Comparison of ENCODE assay signal across 19 cellular contexts in the genomic region with DNA sequence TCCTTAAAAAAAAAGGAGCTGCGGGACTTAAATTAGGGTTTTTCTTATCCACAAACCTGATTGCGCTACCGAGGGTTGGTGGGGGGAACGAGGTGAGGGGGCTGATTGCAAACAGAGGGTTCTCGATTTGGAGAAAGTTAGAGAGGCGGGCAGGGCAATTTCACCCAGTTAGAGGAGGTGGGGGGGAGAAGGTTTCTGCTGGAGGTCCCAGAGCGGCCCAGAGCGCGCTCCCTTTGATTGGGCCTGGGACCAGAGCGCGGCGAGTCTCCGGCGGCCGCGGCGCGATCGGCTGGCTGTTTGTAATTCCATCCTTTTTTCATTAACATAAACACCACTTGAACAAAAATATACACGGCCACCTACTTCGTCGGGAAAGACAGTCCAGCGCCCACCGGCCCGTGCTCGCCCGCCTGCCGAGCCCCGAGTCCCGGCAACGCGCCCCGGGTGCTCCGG. TPM values are rescaled to one million over a fixed set of nuclear protein-coding genes. Genes with fewer than 3 reads are reported as not detected.
DNase-seq lines count a peak whose midpoint lies in the region; ATAC-seq and TF ChIP-seq lines count a peak whose summit lies in the region.
"Had no signal": no experiment of that assay in that cellular context is flagged by ENCODE, and none has a peak within 500 bp of the region (broad histone marks: within the 10 kb centered on the region; RNA-seq: fewer than 3 reads in every experiment).

No MANE protein-coding gene starts in this region.

- no peak for TF ChIP-seq POLR2A in stomach (IDR thresholded peaks at IDR 0.05)

- H3K4me2 ChIP-seq in mesendoderm (ENCODE audit: low read length), result peak overlapping the region; percentile 16

- POLR2A ChIA-PET in HEK293T (lab: Yijun Ruan, JAX), result no interaction called here

- H3K36me3 ChIP-seq in colonic mucosa (no peaks in the 10 kb centered on the region), mesendoderm (ENCODE audit: control insufficient read depth, insufficient read depth, low read length) (no peaks in the 10 kb centered on the region), stomach (no peaks in the 10 kb centered on the region)

- TF ChIP-seq EP300 in stomach (IDR thresholded peaks at IDR 0.05), result no peak

- H2BK120ac ChIP-seq in mesendoderm (ENCODE audit: low read depth, low read length), result no peak overlapping the region

- no peak overlapping the region for H4K5ac ChIP-seq in mesendoderm (ENCODE audit: low read length)

- H3K79me2 ChIP-seq in mesendoderm (ENCODE audit: control insufficient read depth, insufficient read depth, low read length), result no peaks in the 10 kb centered on the region

- no CpG with 5 or more reads among the region's 34 CpGs for WGBS in mesendoderm (ENCODE audit: extremely low coverage, insufficient coverage, low lambda C conversion rate)
- WGBS in stomach, 5 donors, result 6 to 17% (median 8%) methylated on average over 9 to 34 of the region's 34 CpGs

- H3K9me3 Mint-ChIP-seq in T-helper 1 cell treated with Interleukin-12 subunit alpha and Interleukin-12 subunit beta and Interleukin-4 antibody, amounts not matched to agents 30 μg/mL and 1 μg/mL, for 36 hours, result no peaks in the 10 kb centered on the region
- H3K9me3 Mint-ChIP-seq: nephron had no signal

- H3K56ac ChIP-seq in mesendoderm (ENCODE audit: low read length), result no peak overlapping the region

- H3K27ac ChIP-seq in colonic mucosa (peak overlapping the region; percentile 91), mesendoderm (ENCODE audit: low read depth, low read length) (no peak overlapping the region), stomach (peak overlapping the region; percentile 46 to 99 (median 91))
- H3K27ac ChIP-seq: C4-2B, VCaP had no signal

- intact Hi-C loops in colonic mucosa (cut with DNase I) (no loop called here), stomach (cut with DNase I; ENCODE audit: low total_unique reads) (no loop called here), left ventricle myocardium superior (cut with micrococcal nuclease) (no loop called here)

- TF ChIP-seq CTCF in colonic mucosa (IDR thresholded peaks at IDR 0.05) (no peak), stomach (IDR thresholded peaks at IDR 0.05) (no peak)

- no peaks in the 10 kb centered on the region for H3K79me1 ChIP-seq in mesendoderm (ENCODE audit: low read length)

- no peak for ATAC-seq in left ventricle myocardium superior
- ATAC-seq: left colon, PC-3 had no signal

- H3K18ac ChIP-seq in mesendoderm (ENCODE audit: low read length), result no peak overlapping the region

- H3K4me3 ChIP-seq in colonic mucosa (peak overlapping the region; percentile 19), mesendoderm (ENCODE audit: low read length) (no peak overlapping the region), stomach (peak overlapping the region; percentile 31 to 48 (median 44))

- H4K8ac ChIP-seq in mesendoderm (ENCODE audit: low read depth, low read length), result no peak overlapping the region

- H2BK15ac ChIP-seq in mesendoderm (replicated peaks; ENCODE audit: low read depth), result no peak overlapping the region

- H3K9ac ChIP-seq in colonic mucosa (ENCODE audit: low read depth in 2 of 2, low read length in 2 of 2), result peak overlapping the region; percentile 55 to 66
- H3K9ac ChIP-seq in mesendoderm (ENCODE audit: low read length), result no peak overlapping the region

- H3K27ac Mint-ChIP-seq in T-helper 1 cell treated with Interleukin-12 subunit alpha and Interleukin-12 subunit beta and Interleukin-4 antibody, amounts not matched to agents 30 μg/mL and 1 μg/mL, for 36 hours, result peak overlapping the region; percentile 75
- H3K27ac Mint-ChIP-seq: nephron had no signal

- no peak overlapping the region for H3K4ac ChIP-seq in mesendoderm (ENCODE audit: low read depth, low read length)

- H3K36me3 Mint-ChIP-seq in T-helper 1 cell treated with Interleukin-12 subunit alpha and Interleukin-12 subunit beta and Interleukin-4 antibody, amounts not matched to agents 30 μg/mL and 1 μg/mL, for 36 hours (ENCODE audit: low read depth), result no peaks in the 10 kb centered on the region

- no peak overlapping the region for H2AK5ac ChIP-seq in mesendoderm (ENCODE audit: low read length)

- peaks cover 87% of the 10 kb centered on the region for H3K27me3 Mint-ChIP-seq in T-helper 1 cell treated with Interleukin-12 subunit alpha and Interleukin-12 subunit beta and Interleukin-4 antibody, amounts not matched to agents 30 μg/mL and 1 μg/mL, for 36 hours (ENCODE audit: low read depth)

- H3K9me3 ChIP-seq in colonic mucosa (no peaks in the 10 kb centered on the region), stomach (no peaks in the 10 kb centered on the region)

- CTCF ChIA-PET in HEK293T (lab: Yijun Ruan, JAX), result no interaction called here

- no peaks in the 10 kb centered on the region for H3K4me1 ChIP-seq in colonic mucosa
- H3K4me1 ChIP-seq in mesendoderm (ENCODE audit: control insufficient read depth, low read depth, low read length), result peaks cover 14% of the 10 kb centered on the region
- H3K4me1 ChIP-seq in stomach, result peaks cover 0 to 49% (median 15%) of the 10 kb centered on the region in 4 donors

- H2BK5ac ChIP-seq in mesendoderm (ENCODE audit: low read length), result no peak overlapping the region

- H3K27me3 ChIP-seq in colonic mucosa, result peaks cover 69% of the 10 kb centered on the region
- peaks cover 83% of the 10 kb centered on the region for H3K27me3 ChIP-seq in mesendoderm (ENCODE audit: insufficient read depth, low read length, poor library complexity)
- peaks cover 10 to 91% (median 82%) of the 10 kb centered on the region in 3 donors for H3K27me3 ChIP-seq in stomach

- no peaks in the 10 kb centered on the region for H3K4me1 Mint-ChIP-seq in T-helper 1 cell treated with Interleukin-12 subunit alpha and Interleukin-12 subunit beta and Interleukin-4 antibody, amounts not matched to agents 30 μg/mL and 1 μg/mL, for 36 hours (ENCODE audit: low read depth)

- no peak overlapping the region for H3K23ac ChIP-seq in mesendoderm (ENCODE audit: low read length)

- DNase-seq in T-helper 1 cell (no peak), colonic mucosa (no peak), mesendoderm (peak; percentile 34), stomach (no peak), HuH-7 (ENCODE audit: low spot score) (no peak), left ventricle myocardium superior (no peak), HEK293T (ENCODE audit: extremely low spot score) (no peak)
- DNase-seq: 8988T; activated naive CD4-positive, alpha-beta T cell treated with Interleukin-2 at 50 U/mL for 16 hours; DMS79 treated with DMSO at 0.1 percent for 48 hours; GOT3; NCI-H2029; PC-3 had no signal

- H3K4me3 Mint-ChIP-seq in T-helper 1 cell treated with Interleukin-12 subunit alpha and Interleukin-12 subunit beta and Interleukin-4 antibody, amounts not matched to agents 30 μg/mL and 1 μg/mL, for 36 hours, result no peak overlapping the region

TF ChIP-seq in HEK293T, 16 proteins besides CTCF, POLR2A, EP300 and RAD21:
- TF ChIP-seq ZNF384 (IDR thresholded peaks at IDR 0.05) (no peak), SP1 (IDR thresholded peaks at IDR 0.05) (no peak), PKNOX1 (IDR thresholded peaks at IDR 0.05) (no peak), HDGF (IDR thresholded peaks at IDR 0.05; ENCODE audit: borderline replicate concordance) (no peak), ARNT (IDR thresholded peaks at IDR 0.05) (no peak), FOXM1 (IDR thresholded peaks at IDR 0.05; ENCODE audit: borderline replicate concordance) (no peak), NFRKB (IDR thresholded peaks at IDR 0.05) (no peak), ELF4 (IDR thresholded peaks at IDR 0.05) (no peak), L3MBTL2 (conservative IDR thresholded peaks at IDR 0.05) (no peak), LEF1 (IDR thresholded peaks at IDR 0.05; ENCODE audit: borderline replicate concordance) (no peak), FOXA1 (IDR thresholded peaks at IDR 0.05) (no peak), SUZ12 (IDR thresholded peaks at IDR 0.05) (no peak), BHLHE40 (IDR thresholded peaks at IDR 0.05; ENCODE audit: borderline replicate concordance) (no peak), FOXK2 (IDR thresholded peaks at IDR 0.05) (no peak), CTBP1 (IDR thresholded peaks at IDR 0.05; ENCODE audit: borderline replicate concordance) (no peak), TARDBP (IDR thresholded peaks at IDR 0.05) (no peak)

RNA-seq across cellular contexts. Expression of gene FOXF1, which starts 13.4 kb away (rescaled TPM):
- total RNA-seq in colonic mucosa (10 to 100 TPM in 1 of 2 donors, 1 to 10 TPM in 1; 6.3 to 12.1 TPM), stomach (10 to 100 TPM; 18.4 to 37.9 (median 26.9) TPM), left ventricle myocardium superior (0.25 TPM)
- 0.07 TPM for polyA plus RNA-seq in mesendoderm (2013, experiment 1 of 2)
- 0.03 TPM for polyA plus RNA-seq in mesendoderm (2013, experiment 2 of 2)
- polyA plus RNA-seq in stomach, result 10 to 100 TPM; 15.7 to 18.2 (median 17.7) TPM
- total RNA-seq: MCF 10A, PC-3 had no signal

RNA-seq across cellular contexts. Expression of gene MTHFSD, which starts 58.1 kb away (rescaled TPM):
- 10 to 100 TPM; 15.4 to 23.7 TPM for total RNA-seq in colonic mucosa
- polyA plus RNA-seq in mesendoderm (2013, experiment 1 of 2), result 5.5 TPM
- polyA plus RNA-seq in mesendoderm (2013, experiment 2 of 2), result 6.0 TPM
- total RNA-seq in stomach, result 10 to 100 TPM in 2 of 5 donors, 1 to 10 TPM in 3; 3.5 to 23.1 (median 8.0) TPM
- 10 to 100 TPM in 1 of 3 donors, 1 to 10 TPM in 2; 4.8 to 13.0 (median 7.0) TPM for polyA plus RNA-seq in stomach
- 12.6 TPM for total RNA-seq in left ventricle myocardium superior
